In genomic region chr2:218406209-218406948, GRCh38 we compare ENCODE assay signal across 8 cellular contexts. TPM values are rescaled to one million over a fixed set of nuclear protein-coding genes. Genes with fewer than 3 reads are reported as not detected.
DNase-seq lines count a peak whose midpoint lies in the region; ATAC-seq, FAIRE-seq and TF ChIP-seq lines count a peak whose summit lies in the region.

No MANE protein-coding gene starts in this region.

- ATAC-seq in GM18520 (IDR thresholded peaks at IDR 0.05; ENCODE audit: unreplicated experiment) (peak; percentile 70), HG03045 (IDR thresholded peaks at IDR 0.05; ENCODE audit: unreplicated experiment) (peak; percentile 81), sciatic nerve (peak; percentile 87)

- intact Hi-C loops in sciatic nerve (cut with DNase I): no loop called here

- in situ Hi-C loops in astrocyte of the spinal cord (cut with HindIII; ENCODE audit: low sequenced_read_pairs): no loop called here

- peak overlapping the region; percentile 38 for H3K4me3 ChIP-seq in astrocyte of the spinal cord (ENCODE audit: low read depth, low read length)

- FAIRE-seq in A204.1 (lab: Jason Lieb, UNC): peak; percentile 47

- peak; percentile 92 to 93 for DNase-seq in NCI-H2081 (lab: John Stamatoyannopoulos, UW)
- DNase-seq in T1000 (lab: John Stamatoyannopoulos, UW): peak; percentile 95
- DNase-seq in astrocyte of the spinal cord (ENCODE audit: low read depth, low spot score): peak; percentile 94
- peak; percentile 55 to 99 (median 94) for DNase-seq in hypothalamus (lab: John Stamatoyannopoulos, UW)
- DNase-seq in sciatic nerve (ENCODE audit: low spot score): peak; percentile 99

- peak; percentile 88 for TF ChIP-seq CTCF in astrocyte of the spinal cord (IDR thresholded peaks at IDR 0.05; ENCODE audit: low read depth, low read length)

RNA-seq across cellular contexts. Expression of gene CTDSP1, which starts 6.7 kb away (rescaled TPM):
- 148 TPM for total RNA-seq in sciatic nerve

RNA-seq across cellular contexts. Expression of gene VIL1, which starts 12.5 kb away (rescaled TPM):
- not detected for total RNA-seq in sciatic nerve

RNA-seq across cellular contexts. Expression of gene SLC11A1, which starts 24.3 kb away (rescaled TPM):
- total RNA-seq in sciatic nerve: 36.6 TPM

RNA-seq across cellular contexts. Expression of gene CATIP, which starts 49.7 kb away (rescaled TPM):
- total RNA-seq in sciatic nerve: not detected

Comparison
In these comparisons a context has a peak if more than half of its experiments do, and no peak if none do; other contexts are left out.
1. Peak in every context shown above with its lines: DNase-seq, ATAC-seq and H3K4me3 ChIP-seq.